In genomic region chr5:74414228-74414627, GRCh38 we compare ENCODE assay signal across 22 cellular contexts.
"Had no signal": no experiment of that assay in that cellular context is flagged by ENCODE, and none has a peak within 500 bp of the region (broad histone marks: within the 10 kb centered on the region; RNA-seq: fewer than 3 reads in every experiment).

No MANE protein-coding gene starts in this region.

- H3K4me3 ChIP-seq: breast epithelium had no signal

- ATAC-seq: activated CD4-positive, CD25-positive, alpha-beta regulatory T cell treated with anti-CD3 and anti-CD28 coated beads, Interleukin-2, amount 50 U/mL, for 24 hours; activated CD8-positive, alpha-beta T cell treated with anti-CD3 and anti-CD28 coated beads for 36 hours; activated T-cell treated with anti-CD3 and anti-CD28 coated beads, Interleukin-2, amount 50 U/mL, for 72 hours; T-helper 17 cell had no signal

- H3K27ac ChIP-seq: breast epithelium had no signal

- H3K4me1 Mint-ChIP-seq: activated naive CD4-positive, alpha-beta T cell treated with anti-CD3 and anti-CD28 coated beads, Interleukin-2, amount 10 ng/mL, durations not matched to agents 7 days and 5 days; activated naive CD8-positive, alpha-beta T cell treated with anti-CD3 and anti-CD28 coated beads for 36 hours; T-helper 17 cell had no signal

- H3K4me1 ChIP-seq: breast epithelium had no signal

- H3K4me3 Mint-ChIP-seq: activated CD8-positive, alpha-beta T cell treated with anti-CD3 and anti-CD28 coated beads for 36 hours; activated naive CD4-positive, alpha-beta T cell treated with anti-CD3 and anti-CD28 coated beads, Interleukin-2, amount 10 ng/mL, durations not matched to agents 7 days and 5 days; activated naive CD8-positive, alpha-beta T cell treated with anti-CD3 and anti-CD28 coated beads for 36 hours; activated T-cell treated with anti-CD3 and anti-CD28 coated beads, Interleukin-2, amount 50 U/mL, for 72 hours; T-helper 17 cell had no signal

- H3K27me3 ChIP-seq: breast epithelium had no signal

- H3K27ac Mint-ChIP-seq: activated CD8-positive, alpha-beta T cell treated with anti-CD3 and anti-CD28 coated beads for 36 hours; activated naive CD4-positive, alpha-beta T cell treated with anti-CD3 and anti-CD28 coated beads, Interleukin-2, amount 10 ng/mL, durations not matched to agents 7 days and 5 days; activated naive CD8-positive, alpha-beta T cell treated with anti-CD3 and anti-CD28 coated beads for 36 hours; activated T-cell treated with anti-CD3 and anti-CD28 coated beads, Interleukin-2, amount 50 U/mL, for 72 hours; activated T-helper 2 cell treated with anti-CD3 and anti-CD28 coated beads, Interferon-gamma antibody, Interleukin-2, Interleukin-4, amounts not matched to agents 10 μg/mL and 5 μg/mL and 100 μg/mL, durations not matched to agents 14 hours and 24 hours and 36 hours; T-helper 17 cell had no signal

- H3K36me3 Mint-ChIP-seq: activated naive CD4-positive, alpha-beta T cell treated with anti-CD3 and anti-CD28 coated beads, Interleukin-2, amount 10 ng/mL, durations not matched to agents 7 days and 5 days; activated naive CD8-positive, alpha-beta T cell treated with anti-CD3 and anti-CD28 coated beads for 36 hours had no signal

- H3K9me3 ChIP-seq: breast epithelium had no signal

- H3K9me3 Mint-ChIP-seq: activated CD8-positive, alpha-beta T cell treated with anti-CD3 and anti-CD28 coated beads for 36 hours; activated naive CD4-positive, alpha-beta T cell treated with anti-CD3 and anti-CD28 coated beads, Interleukin-2, amount 10 ng/mL, durations not matched to agents 7 days and 5 days; activated naive CD8-positive, alpha-beta T cell treated with anti-CD3 and anti-CD28 coated beads for 36 hours; activated T-cell treated with anti-CD3 and anti-CD28 coated beads, Interleukin-2, amount 50 U/mL, for 72 hours; activated T-helper 2 cell treated with anti-CD3 and anti-CD28 coated beads, Interferon-gamma antibody, Interleukin-2, Interleukin-4, amounts not matched to agents 10 μg/mL and 5 μg/mL and 100 μg/mL, durations not matched to agents 14 hours and 24 hours and 36 hours had no signal

- DNase-seq: activated CD4-positive, alpha-beta T cell treated with anti-CD3 and anti-CD28 coated beads for 4 hours; activated CD8-positive, alpha-beta memory T cell treated with anti-CD3 and anti-CD28 coated beads, Interleukin-2, amount 50 U/mL, for 4 hours; activated CD8-positive, alpha-beta T cell treated with anti-CD3 and anti-CD28 coated beads for 36 hours; activated gamma-delta T cell treated with Interleukin-2 at 50 U/mL for 16 hours; activated naive CD4-positive, alpha-beta T cell treated with anti-CD3 and anti-CD28 coated beads, Interleukin-2, amount 10 ng/mL, durations not matched to agents 7 days and 5 days; activated naive CD8-positive, alpha-beta T cell treated with anti-CD3 and anti-CD28 coated beads for 36 hours; activated T-cell treated with anti-CD3 and anti-CD28 coated beads, Interleukin-2, amount 50 U/mL, for 72 hours; anterior cingulate cortex; caudate nucleus; Kasumi-1; NCI-H1048; NCI-H146; NCI-H187 treated with DMSO at 0.1 percent for 48 hours; NCI-H2081 treated with DMSO at 0.1 percent for 48 hours; NCI-H446; NCI-H748 treated with DMSO at 0.1 percent for 48 hours; SIG-M5; T-helper 17 cell; T-helper 9 cell had no signal

- H3K36me3 ChIP-seq: breast epithelium had no signal
